16 cellular contexts compared by ENCODE assay signal in the genomic region with DNA sequence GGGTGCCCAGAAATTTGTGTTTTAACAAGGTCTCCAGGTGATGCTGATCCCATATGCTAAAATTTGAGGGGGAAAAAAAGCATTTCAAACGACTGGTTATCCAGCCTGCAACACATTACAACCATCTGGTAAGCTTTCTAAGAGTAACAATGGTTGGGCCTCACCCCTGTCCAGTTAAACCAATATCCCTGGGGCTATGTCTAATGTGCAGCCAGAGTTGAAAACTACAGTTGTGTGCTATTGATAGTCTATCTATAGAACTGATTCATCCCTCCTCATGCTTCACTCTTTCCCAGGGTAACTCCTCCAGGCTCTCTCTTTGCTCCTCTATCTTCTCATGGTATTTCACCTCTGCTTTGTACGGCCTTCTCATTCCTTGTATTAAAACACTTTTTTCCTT.
DNase-seq lines count a peak whose midpoint lies in the region; TF ChIP-seq lines count a peak whose summit lies in the region.
"Had no signal": no experiment of that assay in that cellular context is flagged by ENCODE, and none has a peak within 500 bp of the region (broad histone marks: within the 10 kb centered on the region; RNA-seq: fewer than 3 reads in every experiment).

No MANE protein-coding gene starts in this region.

- POLR2A ChIA-PET in HEK293T (lab: Yijun Ruan, JAX), result no interaction called here

- peak; percentile 35 for DNase-seq in NCI-H748 (lab: John Stamatoyannopoulos, UW; ENCODE audit: unreplicated experiment)
- DNase-seq in NCI-H748 treated with DMSO at 0.1 percent for 48 hours (lab: John Stamatoyannopoulos, UW), result no peak
- peak; percentile 29 for DNase-seq in NCI-H146 treated with DMSO at 0.1 percent for 48 hours (lab: John Stamatoyannopoulos, UW; ENCODE audit: unreplicated experiment)
- DNase-seq in foreskin melanocyte, result peak; percentile 59
- DNase-seq in HPDE6-E6E7 (ENCODE audit: extremely low spot score), result no peak
- no peak for DNase-seq in HEK293T (ENCODE audit: extremely low spot score)
- DNase-seq: BE2C; CD4-positive, alpha-beta T cell; CD8-positive, alpha-beta memory T cell; DMS 273 treated with DMSO at 0.1 percent for 48 hours; DMS79; EL; GDM1; GM23248; H7; HFFc6 had no signal

- CTCF ChIA-PET in HEK293T (lab: Yijun Ruan, JAX), result no interaction called here

TF ChIP-seq in HEK293T, 16 proteins besides CTCF, POLR2A, EP300 and RAD21:
- no peak for TF ChIP-seq SP1 (IDR thresholded peaks at IDR 0.05)
- no peak for TF ChIP-seq ZNF384 (IDR thresholded peaks at IDR 0.05)
- no peak for TF ChIP-seq L3MBTL2 (conservative IDR thresholded peaks at IDR 0.05)
- no peak for TF ChIP-seq FOXA1 (IDR thresholded peaks at IDR 0.05)
- TF ChIP-seq ARNT (IDR thresholded peaks at IDR 0.05), result no peak
- no peak for TF ChIP-seq LEF1 (IDR thresholded peaks at IDR 0.05; ENCODE audit: borderline replicate concordance)
- TF ChIP-seq TARDBP (IDR thresholded peaks at IDR 0.05), result no peak
- no peak for TF ChIP-seq BHLHE40 (IDR thresholded peaks at IDR 0.05; ENCODE audit: borderline replicate concordance)
- TF ChIP-seq HDGF (IDR thresholded peaks at IDR 0.05; ENCODE audit: borderline replicate concordance), result no peak
- TF ChIP-seq ELF4 (IDR thresholded peaks at IDR 0.05), result no peak
- TF ChIP-seq, protein P1, sequence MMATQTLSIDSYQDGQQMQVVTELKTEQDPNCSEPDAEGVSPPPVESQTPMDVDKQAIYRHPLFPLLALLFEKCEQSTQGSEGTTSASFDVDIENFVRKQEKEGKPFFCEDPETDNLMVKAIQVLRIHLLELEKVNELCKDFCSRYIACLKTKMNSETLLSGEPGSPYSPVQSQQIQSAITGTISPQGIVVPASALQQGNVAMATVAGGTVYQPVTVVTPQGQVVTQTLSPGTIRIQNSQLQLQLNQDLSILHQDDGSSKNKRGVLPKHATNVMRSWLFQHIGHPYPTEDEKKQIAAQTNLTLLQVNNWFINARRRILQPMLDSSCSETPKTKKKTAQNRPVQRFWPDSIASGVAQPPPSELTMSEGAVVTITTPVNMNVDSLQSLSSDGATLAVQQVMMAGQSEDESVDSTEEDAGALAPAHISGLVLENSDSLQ (IDR thresholded peaks at IDR 0.05), result no peak
- no peak for TF ChIP-seq FOXK2 (IDR thresholded peaks at IDR 0.05)
- no peak for TF ChIP-seq SUZ12 (IDR thresholded peaks at IDR 0.05)
- TF ChIP-seq FOXM1 (IDR thresholded peaks at IDR 0.05; ENCODE audit: borderline replicate concordance), result no peak
- no peak for TF ChIP-seq NFRKB (IDR thresholded peaks at IDR 0.05)
- no peak for TF ChIP-seq CTBP1 (IDR thresholded peaks at IDR 0.05; ENCODE audit: borderline replicate concordance)

Comparison
In these comparisons a context has a peak if more than half of its experiments do, and no peak if none do; other contexts are left out.
1. DNase-seq: peak in NCI-H748 (single experiment), NCI-H146 treated with DMSO at 0.1 percent for 48 hours (single experiment) and foreskin melanocyte (single experiment); none in NCI-H748 treated with DMSO at 0.1 percent for 48 hours (single experiment), HPDE6-E6E7 (single experiment) and HEK293T (single experiment).